ENCODE assay signal across 11 cellular contexts in genomic region chr17:19948100-19948943, GRCh38. TPM values are rescaled to one million over a fixed set of nuclear protein-coding genes. Genes with fewer than 3 reads are reported as not detected.
A peak's percentile ranks its signal among the peaks of the same experiment; 100 is the strongest.
DNase-seq lines count a peak whose midpoint lies in the region; ATAC-seq and TF ChIP-seq lines count a peak whose summit lies in the region.
"Had no signal": no experiment of that assay in that cellular context is flagged by ENCODE, and none has a peak within 500 bp of the region (broad histone marks: within the 10 kb centered on the region; RNA-seq: fewer than 3 reads in every experiment).

No MANE protein-coding gene starts in this region.

- ATAC-seq in Right ventricle myocardium superior (ENCODE audit: poor library complexity) (peak; percentile 45), GM18867 (IDR thresholded peaks at IDR 0.05; ENCODE audit: unreplicated experiment) (no peak)
- ATAC-seq: mucosa of descending colon had no signal

- no peak overlapping the region for H3K4me3 Mint-ChIP-seq in activated T-helper 2 cell treated with anti-CD3 and anti-CD28 coated beads, Interferon-gamma antibody, Interleukin-2, Interleukin-4, amounts not matched to agents 10 μg/mL and 5 μg/mL and 100 μg/mL, durations not matched to agents 14 hours and 24 hours and 36 hours (ENCODE audit: low read depth)
- H3K4me3 Mint-ChIP-seq in immature natural killer cell = peak overlapping the region in 3 of 5 donors; percentile 1 to 21 (median 18)

- H3K36me3 ChIP-seq in right atrium auricular region = peaks cover 18% of the 10 kb centered on the region
- H3K36me3 ChIP-seq in testis (ENCODE audit: low read depth, missing control alignments) = no peaks in the 10 kb centered on the region

- H3K27ac Mint-ChIP-seq in activated T-helper 2 cell treated with anti-CD3 and anti-CD28 coated beads, Interferon-gamma antibody, Interleukin-2, Interleukin-4, amounts not matched to agents 10 μg/mL and 5 μg/mL and 100 μg/mL, durations not matched to agents 14 hours and 24 hours and 36 hours = peak overlapping the region; percentile 63
- peak overlapping the region in 5 of 6 donors; percentile 38 to 55 (median 48) for H3K27ac Mint-ChIP-seq in immature natural killer cell

- H3K4me3 ChIP-seq in right atrium auricular region (no peak overlapping the region), testis (no peak overlapping the region)
- H3K4me3 ChIP-seq: coronary artery, mucosa of descending colon, smooth muscle cell had no signal

- TF ChIP-seq POLR2A in testis (IDR thresholded peaks at IDR 0.05) = no peak

- 27 to 33% methylated on average over 11 of the region's 11 CpGs for WGBS in testis, 2 donors

- intact Hi-C loops in Right ventricle myocardium superior (cut with DNase I) = no loop called here
- intact Hi-C loops in activated T-helper 2 cell treated with anti-CD3 and anti-CD28 coated beads, Interferon-gamma antibody, Interleukin-2, Interleukin-4, amounts not matched to agents 10 μg/mL and 5 μg/mL and 100 μg/mL, durations not matched to agents 14 hours and 24 hours and 36 hours (cut with micrococcal nuclease) = no loop called here
- intact Hi-C loops in testis (cut with DNase I; ENCODE audit: low total_unique reads) = no loop called here

- peaks cover 0 to 21% of the 10 kb centered on the region in 2 donors for H3K4me1 ChIP-seq in right atrium auricular region
- H3K4me1 ChIP-seq in testis = peaks cover 9% of the 10 kb centered on the region

- peaks cover 51% of the 10 kb centered on the region for H3K36me3 Mint-ChIP-seq in activated T-helper 2 cell treated with anti-CD3 and anti-CD28 coated beads, Interferon-gamma antibody, Interleukin-2, Interleukin-4, amounts not matched to agents 10 μg/mL and 5 μg/mL and 100 μg/mL, durations not matched to agents 14 hours and 24 hours and 36 hours (ENCODE audit: low read depth)
- H3K36me3 Mint-ChIP-seq in immature natural killer cell = peaks cover 3 to 11% (median 7%) of the 10 kb centered on the region in 3 donors

- no peaks in the 10 kb centered on the region for H3K27me3 Mint-ChIP-seq in activated T-helper 2 cell treated with anti-CD3 and anti-CD28 coated beads, Interferon-gamma antibody, Interleukin-2, Interleukin-4, amounts not matched to agents 10 μg/mL and 5 μg/mL and 100 μg/mL, durations not matched to agents 14 hours and 24 hours and 36 hours (ENCODE audit: low read depth)
- peaks cover 0 to 1% (median 0%) of the 10 kb centered on the region in 3 donors for H3K27me3 Mint-ChIP-seq in immature natural killer cell (ENCODE audit: low read depth in 3 of 3)

- H3K4me1 Mint-ChIP-seq in activated T-helper 2 cell treated with anti-CD3 and anti-CD28 coated beads, Interferon-gamma antibody, Interleukin-2, Interleukin-4, amounts not matched to agents 10 μg/mL and 5 μg/mL and 100 μg/mL, durations not matched to agents 14 hours and 24 hours and 36 hours (ENCODE audit: low read depth) = peaks cover 26% of the 10 kb centered on the region
- peaks cover 42 to 61% of the 10 kb centered on the region in 2 donors for H3K4me1 Mint-ChIP-seq in immature natural killer cell

- H3K9me3 Mint-ChIP-seq in activated T-helper 2 cell treated with anti-CD3 and anti-CD28 coated beads, Interferon-gamma antibody, Interleukin-2, Interleukin-4, amounts not matched to agents 10 μg/mL and 5 μg/mL and 100 μg/mL, durations not matched to agents 14 hours and 24 hours and 36 hours = no peaks in the 10 kb centered on the region
- no peaks in the 10 kb centered on the region for H3K9me3 Mint-ChIP-seq in immature natural killer cell

- H3K9me3 ChIP-seq in right atrium auricular region (peaks cover 0 to 2% of the 10 kb centered on the region in 2 donors), testis (no peaks in the 10 kb centered on the region)
- H3K9me3 ChIP-seq: mucosa of descending colon had no signal

- TF ChIP-seq CTCF in right atrium auricular region (IDR thresholded peaks at IDR 0.05) (no peak), testis (IDR thresholded peaks at IDR 0.05) (no peak)

- H3K27me3 ChIP-seq in right atrium auricular region = no peaks in the 10 kb centered on the region
- no peaks in the 10 kb centered on the region for H3K27me3 ChIP-seq in testis

- DNase-seq in Right ventricle myocardium superior = no peak
- no peak for DNase-seq in right atrium auricular region (ENCODE audit: low spot score)
- no peak for DNase-seq in activated T-helper 2 cell treated with anti-CD3 and anti-CD28 coated beads, Interferon-gamma antibody, Interleukin-2, Interleukin-4, amounts not matched to agents 10 μg/mL and 5 μg/mL and 100 μg/mL, durations not matched to agents 14 hours and 24 hours and 36 hours (ENCODE audit: low spot score)
- no peak for DNase-seq in immature natural killer cell
- no peak for DNase-seq in stimulated activated naive CD4-positive, alpha-beta T cell treated with Interleukin-2 at 50 U/mL for 16 hours (lab: John Stamatoyannopoulos, UW)
- no peak for DNase-seq in testis
- DNase-seq in NK-92 (lab: John Stamatoyannopoulos, UW; ENCODE audit: unreplicated experiment) = no peak
- DNase-seq: mucosa of descending colon had no signal

- no peak overlapping the region for H3K27ac ChIP-seq in right atrium auricular region
- no peak overlapping the region for H3K27ac ChIP-seq in testis
- H3K27ac ChIP-seq: coronary artery had no signal

RNA-seq across cellular contexts. Expression of gene AKAP10, which starts 29.3 kb away (rescaled TPM):
- total RNA-seq in Right ventricle myocardium superior (13.8 TPM), right atrium auricular region (10 to 100 TPM; 14.4 to 16.5 TPM), testis (10 to 100 TPM; 38.4 to 40.0 TPM)
- 36.3 and 38.4 TPM in 2 replicates for total RNA-seq in activated T-helper 2 cell treated with anti-CD3 and anti-CD28 coated beads, Interferon-gamma antibody, Interleukin-2, Interleukin-4, amounts not matched to agents 10 μg/mL and 5 μg/mL and 100 μg/mL, durations not matched to agents 14 hours and 24 hours and 36 hours
- polyA plus RNA-seq in immature natural killer cell (10 to 100 TPM in 2 of 3 donors, 1 to 10 TPM in 1; 9.9 to 21.6 (median 14.7) TPM), testis (ENCODE audit: insufficient read depth, low read depth, low replicate concordance) (36.0 TPM)
